In the genomic region with DNA sequence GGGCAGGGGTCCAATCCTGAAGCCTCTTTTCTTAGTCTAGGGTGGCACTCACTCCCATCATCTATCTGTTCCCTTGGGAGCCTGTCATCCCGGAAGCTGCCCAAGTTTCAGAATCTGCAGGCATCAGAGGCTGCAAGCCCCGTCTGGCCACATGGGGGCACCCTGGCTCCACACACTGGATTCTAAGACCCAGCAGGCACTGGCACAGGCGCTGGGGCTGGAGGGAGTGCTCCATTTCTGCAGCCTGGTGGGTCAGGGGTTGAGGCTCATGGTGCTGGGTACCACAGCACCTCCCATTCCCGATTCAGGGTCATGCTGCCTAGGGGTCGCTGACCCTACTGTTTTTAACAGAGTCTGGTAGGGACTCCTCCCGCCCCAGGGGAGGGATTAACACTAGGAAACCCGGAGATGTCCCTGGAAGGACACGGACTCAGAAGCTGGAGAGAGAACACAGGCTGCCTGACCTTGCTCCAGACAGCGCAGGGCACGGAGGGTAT, we compare ENCODE assay signal across 8 cellular contexts.
A peak's percentile ranks its signal among the peaks of the same experiment; 100 is the strongest.
DNase-seq lines count a peak whose midpoint lies in the region; ATAC-seq lines count a peak whose summit lies in the region.

No MANE protein-coding gene starts in this region.

- DNase-seq in CD1c-positive myeloid dendritic cell (ENCODE audit: extremely low spot score): peak; percentile 46
- peak; percentile 44 for DNase-seq in NCI-H146 (lab: John Stamatoyannopoulos, UW)
- DNase-seq in UCSD-AML1 (lab: John Stamatoyannopoulos, UW; ENCODE audit: unreplicated experiment): peak; percentile 69
- peak; percentile 64 for DNase-seq in cerebellar cortex (ENCODE audit: low spot score)
- peak; percentile 5 to 42 for DNase-seq in stimulated activated CD4-positive, alpha-beta T cell treated with anti-CD3 and anti-CD28 coated beads, Interleukin-1b, Interleukin-23, amount 100 ng/mL, for 4 hours (ENCODE audit: low read depth in 2 of 2)

- peak; percentile 56 for ATAC-seq in GM19455 (IDR thresholded peaks at IDR 0.05; ENCODE audit: unreplicated experiment)
- no peak for ATAC-seq in GM18873 (IDR thresholded peaks at IDR 0.05; ENCODE audit: low FRiP score, unreplicated experiment)

- no peaks in the 10 kb centered on the region for H3K27me3 ChIP-seq in layer of hippocampus (ENCODE audit: control insufficient read depth, insufficient read depth, low read length)

- peak overlapping the region; percentile 18 for H3K27ac ChIP-seq in layer of hippocampus (ENCODE audit: low read depth, low read length)
